ENCODE assay signal across 19 cellular contexts in genomic region chr11:107821199-107821926, GRCh38. TPM values are rescaled to one million over a fixed set of nuclear protein-coding genes. Genes with fewer than 3 reads are reported as not detected.
A peak's percentile ranks its signal among the peaks of the same experiment; 100 is the strongest.
DNase-seq lines count a peak whose midpoint lies in the region; ATAC-seq and TF ChIP-seq lines count a peak whose summit lies in the region.
"Had no signal": no experiment of that assay in that cellular context is flagged by ENCODE, and none has a peak within 500 bp of the region (broad histone marks: within the 10 kb centered on the region; RNA-seq: fewer than 3 reads in every experiment).

No MANE protein-coding gene starts in this region.

- no peaks in the 10 kb centered on the region for H3F3A ChIP-seq in GM23248 (ENCODE audit: insufficient read depth)

- H3K79me2 ChIP-seq in GM23248 (ENCODE audit: insufficient read depth) (peaks cover 53% of the 10 kb centered on the region), fibroblast of lung (ENCODE audit: control insufficient read depth, insufficient read depth, low read length) (no peaks in the 10 kb centered on the region), osteoblast (ENCODE audit: insufficient read depth, low read length) (no peaks in the 10 kb centered on the region)

- no peak overlapping the region for H3K4me3 ChIP-seq in GM23248
- no peak overlapping the region for H3K4me3 ChIP-seq in SK-N-MC
- H3K4me3 ChIP-seq in fibroblast of lung (replicated peaks in 1 of 4; ENCODE audit: control extremely low read depth in 1 of 4, insufficient read depth in 1 of 4, low read depth in 3 of 4, low read length in 4 of 4) = no peak overlapping the region
- no peak overlapping the region for H3K4me3 ChIP-seq in osteoblast (ENCODE audit: insufficient read depth, low read length)
- H3K4me3 ChIP-seq: BLaER1 treated with 17β-estradiol and CSF1 and Interleukin-3, amounts not matched to agents 10 nM and 100 nM; transverse colon had no signal

- TF ChIP-seq CTCF in fibroblast of lung (conservative IDR thresholded peaks at IDR 0.05 in 1 of 2, IDR thresholded peaks at IDR 0.05 in 1 of 2; ENCODE audit: low read depth in 1 of 2, low read length in 2 of 2) = no peak
- TF ChIP-seq CTCF in osteoblast (IDR thresholded peaks at IDR 0.05; ENCODE audit: extremely low read depth, low read depth, low read length) = no peak

- H3K4me1 ChIP-seq in GM23248 (ENCODE audit: insufficient read depth) = 0 out of 2 replicates have a peak, but pooled peaks cover 6% of the 10 kb centered on the region
- no peaks in the 10 kb centered on the region for H3K4me1 ChIP-seq in fibroblast of lung (ENCODE audit: control insufficient read depth, extremely low read depth, insufficient read depth, low read length)
- H3K4me1 ChIP-seq in osteoblast (ENCODE audit: insufficient read depth, low read length) = peaks cover 10% of the 10 kb centered on the region

- 64 to 74% methylated on average over 3 of the region's 3 CpGs for WGBS in GM23248 (ENCODE audit: low coverage in 1 of 2, low lambda C conversion rate in 2 of 2, missing lambda C conversion rate in 2 of 2), 2 experiments

- DNase-seq in GM23248 = peak; percentile 49
- no peak for DNase-seq in SK-N-MC (ENCODE audit: low read depth, low spot score)
- DNase-seq in fibroblast of lung (ENCODE audit: low read depth in 2 of 2) = peak; percentile 38 to 75
- DNase-seq in osteoblast (ENCODE audit: insufficient read length, low spot score, missing footprints) = no peak
- DNase-seq in stimulated activated CD4-positive, alpha-beta T cell treated with anti-CD3 and anti-CD28 coated beads, Interleukin-12 subunit alpha, Interleukin-12 subunit beta, amount 100 ng/mL, for 4 hours = no peak
- DNase-seq in stimulated activated CD8-positive, alpha-beta memory T cell treated with anti-CD3 and anti-CD28 coated beads, Interleukin-4, amount 100 ng/mL, for 48 hours = no peak
- DNase-seq: activated gamma-delta T cell treated with Interleukin-2 at 50 U/mL for 16 hours; Karpas-422; left colon; NCI-H2171; NK-92 treated with Interleukin-12 subunit alpha and Interleukin-12 subunit beta, amount 100 ng/mL, for 24 hours; SHP77; small intestine; stimulated activated naive CD4-positive, alpha-beta T cell; transverse colon had no signal

- in situ Hi-C loops in GM23248 (cut with MboI) = no loop called here

- H3K9me2 ChIP-seq in GM23248 (ENCODE audit: insufficient read depth) = no peaks in the 10 kb centered on the region

- H3K9ac ChIP-seq in GM23248 (no peak overlapping the region), SK-N-MC (ENCODE audit: insufficient read length) (no peak overlapping the region), fibroblast of lung (ENCODE audit: insufficient read depth, low read length) (no peak overlapping the region)
- H3K9ac ChIP-seq: BLaER1 treated with 17β-estradiol and CSF1 and Interleukin-3, amounts not matched to agents 10 nM and 100 nM had no signal

- H3K27me3 ChIP-seq in GM23248 (replicated peaks; ENCODE audit: insufficient read depth) (no peaks in the 10 kb centered on the region), fibroblast of lung (ENCODE audit: control insufficient read depth, insufficient read depth, low read length) (no peaks in the 10 kb centered on the region), osteoblast (ENCODE audit: insufficient read depth, low read length) (no peaks in the 10 kb centered on the region)
- H3K27me3 ChIP-seq: BLaER1 treated with 17β-estradiol and CSF1 and Interleukin-3, amounts not matched to agents 10 nM and 100 nM; transverse colon had no signal

- no peaks in the 10 kb centered on the region for H3K36me3 ChIP-seq in GM23248 (ENCODE audit: low read depth)
- no peaks in the 10 kb centered on the region for H3K36me3 ChIP-seq in SK-N-MC (ENCODE audit: insufficient read depth, low read length)
- no peaks in the 10 kb centered on the region for H3K36me3 ChIP-seq in fibroblast of lung (ENCODE audit: control insufficient read depth, insufficient read depth, low read length)
- no peaks in the 10 kb centered on the region for H3K36me3 ChIP-seq in osteoblast (ENCODE audit: insufficient read depth, low read length)
- H3K36me3 ChIP-seq: transverse colon had no signal

- H4K20me1 ChIP-seq in GM23248 (ENCODE audit: insufficient read depth) (no peaks in the 10 kb centered on the region), fibroblast of lung (ENCODE audit: control insufficient read depth, extremely low read depth, insufficient read depth, low read length) (no peaks in the 10 kb centered on the region), osteoblast (ENCODE audit: insufficient read depth, low read length) (no peaks in the 10 kb centered on the region)

- H3K9me3 ChIP-seq in GM23248 (ENCODE audit: low read depth) (no peaks in the 10 kb centered on the region), SK-N-MC (ENCODE audit: low read depth, low read length) (no peaks in the 10 kb centered on the region), fibroblast of lung (ENCODE audit: control insufficient read depth, insufficient read depth, low read depth, low read length) (no peaks in the 10 kb centered on the region), osteoblast (ENCODE audit: low read depth, low read length) (no peaks in the 10 kb centered on the region)
- H3K9me3 ChIP-seq: transverse colon had no signal

- ATAC-seq in HG02884 (IDR thresholded peaks at IDR 0.05; ENCODE audit: unreplicated experiment) (no peak), HG03432 (IDR thresholded peaks at IDR 0.05; ENCODE audit: unreplicated experiment) (no peak)
- ATAC-seq: esophagus mucosa, left colon had no signal

- H2AFZ ChIP-seq in GM23248 = no peak overlapping the region
- H2AFZ ChIP-seq in fibroblast of lung (ENCODE audit: low read length) = no peak overlapping the region
- peak overlapping the region; percentile 32 for H2AFZ ChIP-seq in osteoblast (ENCODE audit: low read length)

- H3K27ac ChIP-seq in GM23248 (no peak overlapping the region), SK-N-MC (peak overlapping the region; percentile 34; the same call in 1 of the 2 replicates), fibroblast of lung (ENCODE audit: insufficient read depth, low read length) (no peak overlapping the region), osteoblast (ENCODE audit: low read depth, low read length) (no peak overlapping the region)
- H3K27ac ChIP-seq: transverse colon had no signal

- H3K4me2 ChIP-seq in GM23248 (ENCODE audit: unreplicated experiment) (no peak overlapping the region), fibroblast of lung (ENCODE audit: extremely low read depth, insufficient read depth, low read length) (no peak overlapping the region), osteoblast (ENCODE audit: insufficient read depth, low read length) (peak overlapping the region; percentile 32)

RNA-seq across cellular contexts. Expression of gene SLC35F2, which starts 37.2 kb away (rescaled TPM):
- 11.5 and 12.9 TPM in 2 replicates for total RNA-seq in GM23248 (2014; rRNA removed; shearing (Covaris generic))
- polyA plus RNA-seq in GM23248 (2016; fragmentation: Nextera tagmentation; extraction: Ambion mirVana) (11.5 and 12.4 TPM in 2 replicates), fibroblast of lung (2.8 and 9.0 TPM in 2 replicates)
- total RNA-seq in fibroblast of lung (7.4 and 9.8 TPM in 2 replicates), osteoblast (5.4 and 6.2 TPM in 2 replicates)
- 2.2 and 7.2 TPM in 2 replicates for polyA plus RNA-seq in fibroblast of lung (2012)
- polyA minus RNA-seq in fibroblast of lung (ENCODE audit: low replicate concordance) = 2.0 and 10.0 TPM in 2 replicates

Comparison
In these comparisons a context has a peak if more than half of its experiments do, and no peak if none do; other contexts are left out.
1. DNase-seq: peak in GM23248 (single experiment) and fibroblast of lung (2 of 2); none in SK-N-MC (single experiment), osteoblast (single experiment), stimulated activated CD4-positive, alpha-beta T cell treated with anti-CD3 and anti-CD28 coated beads, Interleukin-12 subunit alpha, Interleukin-12 subunit beta, amount 100 ng/mL, for 4 hours (single experiment) and stimulated activated CD8-positive, alpha-beta memory T cell treated with anti-CD3 and anti-CD28 coated beads, Interleukin-4, amount 100 ng/mL, for 48 hours (single experiment).